ENCODE assay signal across 17 cellular contexts in genomic region chr16:72942021-72942420, GRCh38.
"Had no signal": no experiment of that assay in that cellular context is flagged by ENCODE, and none has a peak within 500 bp of the region (broad histone marks: within the 10 kb centered on the region; RNA-seq: fewer than 3 reads in every experiment).

No MANE protein-coding gene starts in this region.

- H3K4me1 Mint-ChIP-seq: activated B cell treated with CpG ODN at 0.5 μM for 24 hours; activated T-helper 17 cell treated with anti-CD3 and anti-CD28 coated beads, Interleukin-2, amount 50 U/mL, for 72 hours; central memory CD8-positive, alpha-beta T cell; naive thymus-derived CD4-positive, alpha-beta T cell had no signal

- H3K27ac Mint-ChIP-seq: activated B cell treated with CpG ODN at 0.5 μM for 24 hours; activated CD8-positive, alpha-beta T cell treated with anti-CD3 and anti-CD28 coated beads for 36 hours; activated naive CD4-positive, alpha-beta T cell treated with anti-CD3 and anti-CD28 coated beads, Interleukin-2, amount 50 U/mL, for 72 hours; activated T-helper 17 cell treated with anti-CD3 and anti-CD28 coated beads, Interleukin-2, amount 50 U/mL, for 72 hours; naive thymus-derived CD4-positive, alpha-beta T cell; T-helper 2 cell treated with Interferon-gamma antibody and Interleukin-4, amounts not matched to agents 5 μg/mL and 100 μg/mL, for 36 hours had no signal

- H3K27me3 Mint-ChIP-seq: activated B cell treated with CpG ODN at 0.5 μM for 24 hours; activated CD8-positive, alpha-beta T cell treated with anti-CD3 and anti-CD28 coated beads for 36 hours; activated T-helper 17 cell treated with anti-CD3 and anti-CD28 coated beads, Interleukin-2, amount 50 U/mL, for 72 hours; central memory CD8-positive, alpha-beta T cell had no signal

- H3K4me3 Mint-ChIP-seq: activated B cell treated with CpG ODN at 0.5 μM for 24 hours; activated CD8-positive, alpha-beta T cell treated with anti-CD3 and anti-CD28 coated beads for 36 hours; activated T-cell treated with anti-CD3 and anti-CD28 coated beads, Interleukin-2, amount 50 U/mL, for 4 hours; activated T-helper 17 cell treated with anti-CD3 and anti-CD28 coated beads, Interleukin-2, amount 50 U/mL, for 72 hours; central memory CD8-positive, alpha-beta T cell; naive thymus-derived CD4-positive, alpha-beta T cell; T-helper 2 cell treated with Interferon-gamma antibody and Interleukin-4, amounts not matched to agents 5 μg/mL and 100 μg/mL, for 36 hours had no signal

- ATAC-seq: activated CD8-positive, alpha-beta T cell treated with anti-CD3 and anti-CD28 coated beads for 36 hours; activated naive CD4-positive, alpha-beta T cell treated with anti-CD3 and anti-CD28 coated beads, Interleukin-2, amount 50 U/mL, for 72 hours; activated T-cell treated with anti-CD3 and anti-CD28 coated beads, Interleukin-2, amount 50 U/mL, for 4 hours; activated T-helper 17 cell treated with anti-CD3 and anti-CD28 coated beads, Interleukin-2, amount 50 U/mL, for 72 hours; gastroesophageal sphincter; left ventricle myocardium superior; naive thymus-derived CD4-positive, alpha-beta T cell had no signal

- DNase-seq: activated B cell treated with CpG ODN at 0.5 μM for 24 hours; activated CD4-positive, alpha-beta T cell treated with anti-CD3 and anti-CD28 coated beads, Interleukin-2, amount 50 U/mL, for 1 hour; activated CD8-positive, alpha-beta T cell treated with anti-CD3 and anti-CD28 coated beads for 36 hours; activated T-cell treated with anti-CD3 and anti-CD28 coated beads, Interleukin-2, amount 50 U/mL, for 4 hours; dorsolateral prefrontal cortex; effector memory CD4-positive, alpha-beta T cell; islet precursor cell; left ventricle myocardium superior; naive thymus-derived CD4-positive, alpha-beta T cell; stimulated activated CD4-positive, alpha-beta T cell treated with anti-CD3 and anti-CD28 coated beads, Interleukin-2, amount 100 ng/mL, for 48 hours; stimulated activated naive CD4-positive, alpha-beta T cell treated with Interleukin-2 at 50 U/mL for 16 hours; transverse colon had no signal

- H3K36me3 Mint-ChIP-seq: activated naive CD4-positive, alpha-beta T cell treated with anti-CD3 and anti-CD28 coated beads, Interleukin-2, amount 50 U/mL, for 72 hours; naive thymus-derived CD4-positive, alpha-beta T cell had no signal

- H3K9me3 Mint-ChIP-seq: activated B cell treated with CpG ODN at 0.5 μM for 24 hours; activated CD8-positive, alpha-beta T cell treated with anti-CD3 and anti-CD28 coated beads for 36 hours; activated naive CD4-positive, alpha-beta T cell treated with anti-CD3 and anti-CD28 coated beads, Interleukin-2, amount 50 U/mL, for 72 hours; activated T-cell treated with anti-CD3 and anti-CD28 coated beads, Interleukin-2, amount 50 U/mL, for 4 hours; activated T-helper 17 cell treated with anti-CD3 and anti-CD28 coated beads, Interleukin-2, amount 50 U/mL, for 72 hours; central memory CD8-positive, alpha-beta T cell; T-helper 2 cell treated with Interferon-gamma antibody and Interleukin-4, amounts not matched to agents 5 μg/mL and 100 μg/mL, for 36 hours had no signal
